Comparison of ENCODE assay signal across 1 cellular context in the genomic region with DNA sequence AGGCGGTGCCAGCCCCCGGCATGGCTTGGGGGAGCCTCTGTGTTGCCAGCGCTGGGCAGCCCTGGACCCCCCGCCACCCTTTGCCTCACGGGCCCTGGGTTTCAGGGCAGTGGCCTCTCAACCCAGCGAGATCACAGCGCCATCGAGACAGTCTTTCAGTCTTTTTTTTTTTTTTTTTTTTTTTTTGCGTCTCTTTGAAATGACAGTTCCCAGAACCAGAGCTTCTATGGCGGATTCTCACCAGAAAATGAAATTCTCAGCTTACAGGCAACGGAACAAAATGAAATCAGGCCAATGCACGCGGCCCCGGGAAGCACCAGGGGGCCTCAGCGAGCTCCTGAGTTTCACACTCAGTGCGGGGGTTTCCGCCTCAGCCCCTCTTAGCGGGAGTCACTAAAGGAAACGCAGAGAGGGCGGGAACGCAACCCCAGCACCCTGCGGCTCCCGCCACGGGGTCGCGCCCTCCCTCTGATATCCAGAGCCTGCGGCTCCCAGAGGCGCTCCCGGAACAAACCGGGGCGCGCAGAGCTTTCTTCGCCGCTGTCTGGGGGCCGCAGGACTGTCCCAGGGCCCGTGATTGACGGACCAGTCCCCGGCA.
A peak's percentile ranks its signal among the peaks of the same experiment; 100 is the strongest.
TF ChIP-seq lines count a peak whose summit lies in the region.

No MANE protein-coding gene starts in this region.

TF ChIP-seq in HepG2, 621 proteins besides CTCF, POLR2A, EP300 and RAD21 (continued from another document and continues in another):
- TF ChIP-seq, protein P1, sequence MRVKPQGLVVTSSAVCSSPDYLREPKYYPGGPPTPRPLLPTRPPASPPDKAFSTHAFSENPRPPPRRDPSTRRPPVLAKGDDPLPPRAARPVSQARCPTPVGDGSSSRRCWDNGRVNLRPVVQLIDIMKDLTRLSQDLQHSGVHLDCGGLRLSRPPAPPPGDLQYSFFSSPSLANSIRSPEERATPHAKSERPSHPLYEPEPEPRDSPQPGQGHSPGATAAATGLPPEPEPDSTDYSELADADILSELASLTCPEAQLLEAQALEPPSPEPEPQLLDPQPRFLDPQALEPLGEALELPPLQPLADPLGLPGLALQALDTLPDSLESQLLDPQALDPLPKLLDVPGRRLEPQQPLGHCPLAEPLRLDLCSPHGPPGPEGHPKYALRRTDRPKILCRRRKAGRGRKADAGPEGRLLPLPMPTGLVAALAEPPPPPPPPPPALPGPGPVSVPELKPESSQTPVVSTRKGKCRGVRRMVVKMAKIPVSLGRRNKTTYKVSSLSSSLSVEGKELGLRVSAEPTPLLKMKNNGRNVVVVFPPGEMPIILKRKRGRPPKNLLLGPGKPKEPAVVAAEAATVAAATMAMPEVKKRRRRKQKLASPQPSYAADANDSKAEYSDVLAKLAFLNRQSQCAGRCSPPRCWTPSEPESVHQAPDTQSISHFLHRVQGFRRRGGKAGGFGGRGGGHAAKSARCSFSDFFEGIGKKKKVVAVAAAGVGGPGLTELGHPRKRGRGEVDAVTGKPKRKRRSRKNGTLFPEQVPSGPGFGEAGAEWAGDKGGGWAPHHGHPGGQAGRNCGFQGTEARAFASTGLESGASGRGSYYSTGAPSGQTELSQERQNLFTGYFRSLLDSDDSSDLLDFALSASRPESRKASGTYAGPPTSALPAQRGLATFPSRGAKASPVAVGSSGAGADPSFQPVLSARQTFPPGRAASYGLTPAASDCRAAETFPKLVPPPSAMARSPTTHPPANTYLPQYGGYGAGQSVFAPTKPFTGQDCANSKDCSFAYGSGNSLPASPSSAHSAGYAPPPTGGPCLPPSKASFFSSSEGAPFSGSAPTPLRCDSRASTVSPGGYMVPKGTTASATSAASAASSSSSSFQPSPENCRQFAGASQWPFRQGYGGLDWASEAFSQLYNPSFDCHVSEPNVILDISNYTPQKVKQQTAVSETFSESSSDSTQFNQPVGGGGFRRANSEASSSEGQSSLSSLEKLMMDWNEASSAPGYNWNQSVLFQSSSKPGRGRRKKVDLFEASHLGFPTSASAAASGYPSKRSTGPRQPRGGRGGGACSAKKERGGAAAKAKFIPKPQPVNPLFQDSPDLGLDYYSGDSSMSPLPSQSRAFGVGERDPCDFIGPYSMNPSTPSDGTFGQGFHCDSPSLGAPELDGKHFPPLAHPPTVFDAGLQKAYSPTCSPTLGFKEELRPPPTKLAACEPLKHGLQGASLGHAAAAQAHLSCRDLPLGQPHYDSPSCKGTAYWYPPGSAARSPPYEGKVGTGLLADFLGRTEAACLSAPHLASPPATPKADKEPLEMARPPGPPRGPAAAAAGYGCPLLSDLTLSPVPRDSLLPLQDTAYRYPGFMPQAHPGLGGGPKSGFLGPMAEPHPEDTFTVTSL (CRISPR knock-in tag; IDR thresholded peaks at IDR 0.05; ENCODE audit: borderline replicate concordance): no peak
- TF ChIP-seq MAZ (IDR thresholded peaks at IDR 0.05; ENCODE audit: borderline replicate concordance, low read depth, low read length) (no peak), MAZ (CRISPR knock-in tag; IDR thresholded peaks at IDR 0.05; ENCODE audit: low read depth) (peak; percentile 47), NFKB2 (CRISPR knock-in tag; IDR thresholded peaks at IDR 0.05; ENCODE audit: borderline replicate concordance) (peak; percentile 18; the same call in 1 of the 2 replicates), ZNF383 (CRISPR knock-in tag; IDR thresholded peaks at IDR 0.05; ENCODE audit: borderline replicate concordance) (no peak), ZFY (CRISPR knock-in tag; IDR thresholded peaks at IDR 0.05) (peak; percentile 39; the same call in 1 of the 2 replicates), AHR (CRISPR knock-in tag; IDR thresholded peaks at IDR 0.05) (no peak), SUZ12 (IDR thresholded peaks at IDR 0.05; ENCODE audit: low read depth, low read length) (no peak), ZFYVE20 (CRISPR knock-in tag; IDR thresholded peaks at IDR 0.05; ENCODE audit: borderline replicate concordance, low read depth) (no peak), RFX3 (CRISPR knock-in tag; IDR thresholded peaks at IDR 0.05) (no peak), KDM4B (CRISPR knock-in tag; IDR thresholded peaks at IDR 0.05) (no peak), CHCHD3 (CRISPR knock-in tag; IDR thresholded peaks at IDR 0.05) (no peak), BORCS8-MEF2B (CRISPR knock-in tag; IDR thresholded peaks at IDR 0.05) (0 out of 2 replicates have a peak, but pooled peaks have one; percentile 46), ZNF660 (CRISPR knock-in tag; IDR thresholded peaks at IDR 0.05; ENCODE audit: borderline replicate concordance, low read depth) (no peak), ZIK1 (CRISPR knock-in tag; IDR thresholded peaks at IDR 0.05; ENCODE audit: borderline replicate concordance, low read depth) (no peak), EEA1 (CRISPR knock-in tag; IDR thresholded peaks at IDR 0.05; ENCODE audit: borderline replicate concordance) (no peak), ATRX (CRISPR knock-in tag; IDR thresholded peaks at IDR 0.05; ENCODE audit: borderline replicate concordance) (no peak), REPIN1 (CRISPR knock-in tag; IDR thresholded peaks at IDR 0.05; ENCODE audit: borderline replicate concordance, low read depth) (no peak), ZNF619 (CRISPR knock-in tag; IDR thresholded peaks at IDR 0.05) (no peak), PLRG1 (conservative IDR thresholded peaks at IDR 0.05) (no peak), ZNF777 (CRISPR knock-in tag; IDR thresholded peaks at IDR 0.05) (0 out of 2 replicates have a peak, but pooled peaks have one; percentile 72), STAG1 (CRISPR knock-in tag; IDR thresholded peaks at IDR 0.05) (peak; percentile 52), ZNF451 (CRISPR knock-in tag; IDR thresholded peaks at IDR 0.05) (0 out of 2 replicates have a peak, but pooled peaks have one; percentile 14)
- TF ChIP-seq, protein P2, sequence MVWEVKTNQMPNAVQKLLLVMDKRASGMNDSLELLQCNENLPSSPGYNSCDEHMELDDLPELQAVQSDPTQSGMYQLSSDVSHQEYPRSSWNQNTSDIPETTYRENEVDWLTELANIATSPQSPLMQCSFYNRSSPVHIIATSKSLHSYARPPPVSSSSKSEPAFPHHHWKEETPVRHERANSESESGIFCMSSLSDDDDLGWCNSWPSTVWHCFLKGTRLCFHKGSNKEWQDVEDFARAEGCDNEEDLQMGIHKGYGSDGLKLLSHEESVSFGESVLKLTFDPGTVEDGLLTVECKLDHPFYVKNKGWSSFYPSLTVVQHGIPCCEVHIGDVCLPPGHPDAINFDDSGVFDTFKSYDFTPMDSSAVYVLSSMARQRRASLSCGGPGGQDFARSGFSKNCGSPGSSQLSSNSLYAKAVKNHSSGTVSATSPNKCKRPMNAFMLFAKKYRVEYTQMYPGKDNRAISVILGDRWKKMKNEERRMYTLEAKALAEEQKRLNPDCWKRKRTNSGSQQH (CRISPR knock-in tag; IDR thresholded peaks at IDR 0.05; ENCODE audit: low read depth): no peak
- TF ChIP-seq, protein P3, sequence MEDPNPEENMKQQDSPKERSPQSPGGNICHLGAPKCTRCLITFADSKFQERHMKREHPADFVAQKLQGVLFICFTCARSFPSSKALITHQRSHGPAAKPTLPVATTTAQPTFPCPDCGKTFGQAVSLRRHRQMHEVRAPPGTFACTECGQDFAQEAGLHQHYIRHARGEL (CRISPR knock-in tag; IDR thresholded peaks at IDR 0.05): no peak
- TF ChIP-seq, protein P4, sequence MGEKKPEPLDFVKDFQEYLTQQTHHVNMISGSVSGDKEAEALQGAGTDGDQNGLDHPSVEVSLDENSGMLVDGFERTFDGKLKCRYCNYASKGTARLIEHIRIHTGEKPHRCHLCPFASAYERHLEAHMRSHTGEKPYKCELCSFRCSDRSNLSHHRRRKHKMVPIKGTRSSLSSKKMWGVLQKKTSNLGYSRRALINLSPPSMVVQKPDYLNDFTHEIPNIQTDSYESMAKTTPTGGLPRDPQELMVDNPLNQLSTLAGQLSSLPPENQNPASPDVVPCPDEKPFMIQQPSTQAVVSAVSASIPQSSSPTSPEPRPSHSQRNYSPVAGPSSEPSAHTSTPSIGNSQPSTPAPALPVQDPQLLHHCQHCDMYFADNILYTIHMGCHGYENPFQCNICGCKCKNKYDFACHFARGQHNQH (CRISPR knock-in tag; IDR thresholded peaks at IDR 0.05): 0 out of 2 replicates have a peak, but pooled peaks have one; percentile 15
- TF ChIP-seq, protein P5, sequence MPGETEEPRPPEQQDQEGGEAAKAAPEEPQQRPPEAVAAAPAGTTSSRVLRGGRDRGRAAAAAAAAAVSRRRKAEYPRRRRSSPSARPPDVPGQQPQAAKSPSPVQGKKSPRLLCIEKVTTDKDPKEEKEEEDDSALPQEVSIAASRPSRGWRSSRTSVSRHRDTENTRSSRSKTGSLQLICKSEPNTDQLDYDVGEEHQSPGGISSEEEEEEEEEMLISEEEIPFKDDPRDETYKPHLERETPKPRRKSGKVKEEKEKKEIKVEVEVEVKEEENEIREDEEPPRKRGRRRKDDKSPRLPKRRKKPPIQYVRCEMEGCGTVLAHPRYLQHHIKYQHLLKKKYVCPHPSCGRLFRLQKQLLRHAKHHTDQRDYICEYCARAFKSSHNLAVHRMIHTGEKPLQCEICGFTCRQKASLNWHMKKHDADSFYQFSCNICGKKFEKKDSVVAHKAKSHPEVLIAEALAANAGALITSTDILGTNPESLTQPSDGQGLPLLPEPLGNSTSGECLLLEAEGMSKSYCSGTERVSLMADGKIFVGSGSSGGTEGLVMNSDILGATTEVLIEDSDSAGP (CRISPR knock-in tag; IDR thresholded peaks at IDR 0.05; ENCODE audit: borderline replicate concordance): peak; percentile 26; the same call in 1 of the 2 replicates
- TF ChIP-seq, protein P6, sequence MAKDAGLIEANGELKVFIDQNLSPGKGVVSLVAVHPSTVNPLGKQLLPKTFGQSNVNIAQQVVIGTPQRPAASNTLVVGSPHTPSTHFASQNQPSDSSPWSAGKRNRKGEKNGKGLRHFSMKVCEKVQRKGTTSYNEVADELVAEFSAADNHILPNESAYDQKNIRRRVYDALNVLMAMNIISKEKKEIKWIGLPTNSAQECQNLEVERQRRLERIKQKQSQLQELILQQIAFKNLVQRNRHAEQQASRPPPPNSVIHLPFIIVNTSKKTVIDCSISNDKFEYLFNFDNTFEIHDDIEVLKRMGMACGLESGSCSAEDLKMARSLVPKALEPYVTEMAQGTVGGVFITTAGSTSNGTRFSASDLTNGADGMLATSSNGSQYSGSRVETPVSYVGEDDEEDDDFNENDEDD (CRISPR knock-in tag; IDR thresholded peaks at IDR 0.05; ENCODE audit: borderline replicate concordance): peak; percentile 9; the same call in 1 of the 2 replicates
- TF ChIP-seq, protein P7, sequence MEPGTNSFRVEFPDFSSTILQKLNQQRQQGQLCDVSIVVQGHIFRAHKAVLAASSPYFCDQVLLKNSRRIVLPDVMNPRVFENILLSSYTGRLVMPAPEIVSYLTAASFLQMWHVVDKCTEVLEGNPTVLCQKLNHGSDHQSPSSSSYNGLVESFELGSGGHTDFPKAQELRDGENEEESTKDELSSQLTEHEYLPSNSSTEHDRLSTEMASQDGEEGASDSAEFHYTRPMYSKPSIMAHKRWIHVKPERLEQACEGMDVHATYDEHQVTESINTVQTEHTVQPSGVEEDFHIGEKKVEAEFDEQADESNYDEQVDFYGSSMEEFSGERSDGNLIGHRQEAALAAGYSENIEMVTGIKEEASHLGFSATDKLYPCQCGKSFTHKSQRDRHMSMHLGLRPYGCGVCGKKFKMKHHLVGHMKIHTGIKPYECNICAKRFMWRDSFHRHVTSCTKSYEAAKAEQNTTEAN (CRISPR knock-in tag; conservative IDR thresholded peaks at IDR 0.05): no peak
- TF ChIP-seq, protein P8, sequence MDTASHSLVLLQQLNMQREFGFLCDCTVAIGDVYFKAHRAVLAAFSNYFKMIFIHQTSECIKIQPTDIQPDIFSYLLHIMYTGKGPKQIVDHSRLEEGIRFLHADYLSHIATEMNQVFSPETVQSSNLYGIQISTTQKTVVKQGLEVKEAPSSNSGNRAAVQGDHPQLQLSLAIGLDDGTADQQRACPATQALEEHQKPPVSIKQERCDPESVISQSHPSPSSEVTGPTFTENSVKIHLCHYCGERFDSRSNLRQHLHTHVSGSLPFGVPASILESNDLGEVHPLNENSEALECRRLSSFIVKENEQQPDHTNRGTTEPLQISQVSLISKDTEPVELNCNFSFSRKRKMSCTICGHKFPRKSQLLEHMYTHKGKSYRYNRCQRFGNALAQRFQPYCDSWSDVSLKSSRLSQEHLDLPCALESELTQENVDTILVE (CRISPR knock-in tag; IDR thresholded peaks at IDR 0.05): no peak
- TF ChIP-seq, protein P9, sequence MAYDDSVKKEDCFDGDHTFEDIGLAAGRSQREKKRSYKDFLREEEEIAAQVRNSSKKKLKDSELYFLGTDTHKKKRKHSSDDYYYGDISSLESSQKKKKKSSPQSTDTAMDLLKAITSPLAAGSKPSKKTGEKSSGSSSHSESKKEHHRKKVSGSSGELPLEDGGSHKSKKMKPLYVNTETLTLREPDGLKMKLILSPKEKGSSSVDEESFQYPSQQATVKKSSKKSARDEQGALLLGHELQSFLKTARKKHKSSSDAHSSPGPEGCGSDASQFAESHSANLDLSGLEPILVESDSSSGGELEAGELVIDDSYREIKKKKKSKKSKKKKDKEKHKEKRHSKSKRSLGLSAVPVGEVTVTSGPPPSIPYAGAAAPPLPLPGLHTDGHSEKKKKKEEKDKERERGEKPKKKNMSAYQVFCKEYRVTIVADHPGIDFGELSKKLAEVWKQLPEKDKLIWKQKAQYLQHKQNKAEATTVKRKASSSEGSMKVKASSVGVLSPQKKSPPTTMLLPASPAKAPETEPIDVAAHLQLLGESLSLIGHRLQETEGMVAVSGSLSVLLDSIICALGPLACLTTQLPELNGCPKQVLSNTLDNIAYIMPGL (CRISPR knock-in tag; IDR thresholded peaks at IDR 0.05; ENCODE audit: borderline replicate concordance in 1 of 2, low read depth in 1 of 2): peak in 1 of 2 experiments; percentile 30; a peak in 1 of 4 replicates
